In the genomic region with DNA sequence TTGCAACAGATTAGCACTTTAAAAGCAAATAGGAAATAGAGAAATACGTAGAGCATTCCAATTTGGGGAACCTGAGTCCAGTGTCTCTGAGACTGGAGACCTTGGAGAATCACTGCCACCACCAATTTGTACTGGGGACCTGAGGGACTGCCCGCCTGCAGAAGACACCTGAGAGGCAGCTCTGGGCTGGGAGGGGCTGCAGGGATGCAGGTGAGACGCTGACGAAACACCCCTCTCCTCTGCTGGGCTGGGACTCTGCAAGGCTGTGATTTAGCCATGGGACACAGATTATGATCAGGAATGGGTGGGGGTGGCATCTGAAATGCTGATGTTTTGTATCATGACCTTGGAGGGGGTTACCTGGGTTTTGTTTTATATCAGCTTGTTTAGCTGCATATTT, we compare ENCODE assay signal across 21 cellular contexts. TPM values are rescaled to one million over a fixed set of nuclear protein-coding genes. Genes with fewer than 3 reads are reported as not detected.
DNase-seq lines count a peak whose midpoint lies in the region; ATAC-seq and TF ChIP-seq lines count a peak whose summit lies in the region.
"Had no signal": no experiment of that assay in that cellular context is flagged by ENCODE, and none has a peak within 500 bp of the region (broad histone marks: within the 10 kb centered on the region; RNA-seq: fewer than 3 reads in every experiment).

No MANE protein-coding gene starts in this region.

- H3K27ac ChIP-seq in left ventricle myocardium inferior (replicated peaks) (peak overlapping the region; percentile 96), right atrium auricular region (peak overlapping the region; percentile 75 to 95)
- H3K27ac ChIP-seq: BLaER1 treated with 17β-estradiol and CSF1 and Interleukin-3, amounts not matched to agents 10 nM and 100 nM; upper lobe of left lung had no signal

- intact Hi-C loops in left ventricle myocardium inferior (cut with micrococcal nuclease) (loop anchor here (10.0 kb wide), 2 partner anchors 175 to 395 kb away; partner anchors contain the start of gene ABHD12), left cardiac atrium (cut with DNase I) (loop anchor here (10.0 kb wide), 2 partner anchors 195 to 255 kb away; partner anchors contain the start of gene ENTPD6 (in 1 of the 2)), sciatic nerve (cut with DNase I) (loop anchor here (5.0 to 10.0 kb wide), 3 partner anchors 33 to 175 kb away; no protein-coding TSS in a partner anchor)
- intact Hi-C loops in activated T-helper 2 cell treated with anti-CD3 and anti-CD28 coated beads, Interferon-gamma antibody, Interleukin-2, Interleukin-4, amounts not matched to agents 10 μg/mL and 5 μg/mL and 100 μg/mL, durations not matched to agents 14 hours and 24 hours and 36 hours (cut with micrococcal nuclease), result loop anchor here (10.0 kb wide), 1 partner anchor 295 kb away; no protein-coding TSS in a partner anchor

- H3K4me1 ChIP-seq in left ventricle myocardium inferior (peaks cover 65% of the 10 kb centered on the region), right atrium auricular region (peaks cover 0 to 40% of the 10 kb centered on the region in 2 donors)

- DNase-seq in left ventricle myocardium inferior (no peak), left cardiac atrium (no peak), right atrium auricular region (ENCODE audit: low spot score) (peak; percentile 49), sciatic nerve (ENCODE audit: low spot score) (peak; percentile 41), ureter (ENCODE audit: low spot score) (peak; percentile 36), NCI-H2029 (lab: John Stamatoyannopoulos, UW) (no peak), AG08396 (ENCODE audit: low spot score) (no peak)
- no peak for DNase-seq in activated T-helper 2 cell treated with anti-CD3 and anti-CD28 coated beads, Interferon-gamma antibody, Interleukin-2, Interleukin-4, amounts not matched to agents 10 μg/mL and 5 μg/mL and 100 μg/mL, durations not matched to agents 14 hours and 24 hours and 36 hours (ENCODE audit: low spot score)
- DNase-seq: activated CD4-positive, alpha-beta memory T cell treated with anti-CD3 and anti-CD28 coated beads, Interleukin-2, amount 10 ng/mL, durations not matched to agents 7 days and 5 days; activated CD4-positive, CD25-positive, alpha-beta regulatory T cell treated with anti-CD3 and anti-CD28 coated beads, Interleukin-2, amount 50 U/mL, for 72 hours; GDM1; mesenchymal stem cell; NCI-H1694 treated with DMSO at 0.1 percent for 48 hours; T-helper 1 cell had no signal

- H3K9me3 ChIP-seq in left ventricle myocardium inferior (replicated peaks) (no peaks in the 10 kb centered on the region), right atrium auricular region (no peaks in the 10 kb centered on the region)
- H3K9me3 ChIP-seq: Caco-2, upper lobe of left lung had no signal

- H3K27me3 ChIP-seq in left ventricle myocardium inferior (ENCODE audit: low read depth) (no peaks in the 10 kb centered on the region), right atrium auricular region (no peaks in the 10 kb centered on the region)
- H3K27me3 ChIP-seq: BLaER1 treated with 17β-estradiol and CSF1 and Interleukin-3, amounts not matched to agents 10 nM and 100 nM; upper lobe of left lung had no signal

- H3K9me3 Mint-ChIP-seq in activated T-helper 2 cell treated with anti-CD3 and anti-CD28 coated beads, Interferon-gamma antibody, Interleukin-2, Interleukin-4, amounts not matched to agents 10 μg/mL and 5 μg/mL and 100 μg/mL, durations not matched to agents 14 hours and 24 hours and 36 hours, result no peaks in the 10 kb centered on the region
- H3K9me3 Mint-ChIP-seq: activated CD4-positive, alpha-beta memory T cell treated with anti-CD3 and anti-CD28 coated beads, Interleukin-2, amount 10 ng/mL, durations not matched to agents 7 days and 5 days had no signal

- TF ChIP-seq CTCF in left ventricle myocardium inferior (IDR thresholded peaks at IDR 0.05; ENCODE audit: borderline replicate concordance) (no peak), right atrium auricular region (IDR thresholded peaks at IDR 0.05) (no peak)

- H3K4me1 Mint-ChIP-seq in activated T-helper 2 cell treated with anti-CD3 and anti-CD28 coated beads, Interferon-gamma antibody, Interleukin-2, Interleukin-4, amounts not matched to agents 10 μg/mL and 5 μg/mL and 100 μg/mL, durations not matched to agents 14 hours and 24 hours and 36 hours (ENCODE audit: low read depth), result peaks cover 9% of the 10 kb centered on the region

- no peak overlapping the region for H3K27ac Mint-ChIP-seq in activated T-helper 2 cell treated with anti-CD3 and anti-CD28 coated beads, Interferon-gamma antibody, Interleukin-2, Interleukin-4, amounts not matched to agents 10 μg/mL and 5 μg/mL and 100 μg/mL, durations not matched to agents 14 hours and 24 hours and 36 hours
- H3K27ac Mint-ChIP-seq: activated CD4-positive, alpha-beta memory T cell treated with anti-CD3 and anti-CD28 coated beads, Interleukin-2, amount 10 ng/mL, durations not matched to agents 7 days and 5 days had no signal

- ATAC-seq in left cardiac atrium (no peak), sciatic nerve (no peak)

- H3K4me3 ChIP-seq in left ventricle myocardium inferior, result no peak overlapping the region
- no peak overlapping the region for H3K4me3 ChIP-seq in right atrium auricular region
- H3K4me3 ChIP-seq: BLaER1 treated with 17β-estradiol and CSF1 and Interleukin-3, amounts not matched to agents 10 nM and 100 nM; upper lobe of left lung had no signal

- no peak overlapping the region for H3K4me3 Mint-ChIP-seq in activated T-helper 2 cell treated with anti-CD3 and anti-CD28 coated beads, Interferon-gamma antibody, Interleukin-2, Interleukin-4, amounts not matched to agents 10 μg/mL and 5 μg/mL and 100 μg/mL, durations not matched to agents 14 hours and 24 hours and 36 hours (ENCODE audit: low read depth)
- H3K4me3 Mint-ChIP-seq: activated CD4-positive, alpha-beta memory T cell treated with anti-CD3 and anti-CD28 coated beads, Interleukin-2, amount 10 ng/mL, durations not matched to agents 7 days and 5 days had no signal

- H3K36me3 ChIP-seq in left ventricle myocardium inferior (peaks cover 17% of the 10 kb centered on the region), right atrium auricular region (no peaks in the 10 kb centered on the region)

- H3K27me3 Mint-ChIP-seq in activated T-helper 2 cell treated with anti-CD3 and anti-CD28 coated beads, Interferon-gamma antibody, Interleukin-2, Interleukin-4, amounts not matched to agents 10 μg/mL and 5 μg/mL and 100 μg/mL, durations not matched to agents 14 hours and 24 hours and 36 hours (ENCODE audit: low read depth), result peaks cover 32% of the 10 kb centered on the region

- H3K36me3 Mint-ChIP-seq in activated T-helper 2 cell treated with anti-CD3 and anti-CD28 coated beads, Interferon-gamma antibody, Interleukin-2, Interleukin-4, amounts not matched to agents 10 μg/mL and 5 μg/mL and 100 μg/mL, durations not matched to agents 14 hours and 24 hours and 36 hours (ENCODE audit: low read depth), result peaks cover 3% of the 10 kb centered on the region

RNA-seq across cellular contexts. Expression of gene APMAP, which starts 7.0 kb away (rescaled TPM):
- total RNA-seq in left ventricle myocardium inferior (23.8 TPM), left cardiac atrium (10 to 100 TPM; 47.0 to 52.2 TPM), right atrium auricular region (10 to 100 TPM; 30.3 to 30.5 TPM), sciatic nerve (47.3 TPM), ureter (74.0 TPM)
- 48.5 and 48.8 TPM in 2 replicates for total RNA-seq in activated T-helper 2 cell treated with anti-CD3 and anti-CD28 coated beads, Interferon-gamma antibody, Interleukin-2, Interleukin-4, amounts not matched to agents 10 μg/mL and 5 μg/mL and 100 μg/mL, durations not matched to agents 14 hours and 24 hours and 36 hours

RNA-seq across cellular contexts. Expression of gene CST7, which starts 50.5 kb away (rescaled TPM):
- total RNA-seq in left ventricle myocardium inferior, result 0.66 TPM
- total RNA-seq in left cardiac atrium, result 1 to 10 TPM; 1.7 to 2.7 TPM
- total RNA-seq in right atrium auricular region, result 1 to 10 TPM; 2.7 to 3.2 TPM
- total RNA-seq in sciatic nerve, result 6.7 TPM
- 1.6 TPM for total RNA-seq in ureter
- total RNA-seq in activated T-helper 2 cell treated with anti-CD3 and anti-CD28 coated beads, Interferon-gamma antibody, Interleukin-2, Interleukin-4, amounts not matched to agents 10 μg/mL and 5 μg/mL and 100 μg/mL, durations not matched to agents 14 hours and 24 hours and 36 hours, result 115 and 121 TPM in 2 replicates
- total RNA-seq: Caco-2, chondrocyte, H1, LHCN-M2, pulmonary artery endothelial cell had no signal

RNA-seq across cellular contexts. Expression of gene ACSS1, which starts 58.4 kb away (rescaled TPM):
- total RNA-seq in left ventricle myocardium inferior (159 TPM), left cardiac atrium (10 to 100 TPM; 27.9 to 55.0 TPM), right atrium auricular region (10 to 100 TPM; 25.6 to 26.4 TPM), sciatic nerve (27.4 TPM), ureter (33.7 TPM)
- total RNA-seq in activated T-helper 2 cell treated with anti-CD3 and anti-CD28 coated beads, Interferon-gamma antibody, Interleukin-2, Interleukin-4, amounts not matched to agents 10 μg/mL and 5 μg/mL and 100 μg/mL, durations not matched to agents 14 hours and 24 hours and 36 hours, result 15.1 and 15.5 TPM in 2 replicates

Comparison
In these comparisons a context has a peak if more than half of its experiments do, and no peak if none do; other contexts are left out.
1. DNase-seq: peak in right atrium auricular region (single experiment), sciatic nerve (single experiment) and ureter (single experiment); none in left ventricle myocardium inferior (single experiment), left cardiac atrium (single experiment), NCI-H2029 (single experiment), activated T-helper 2 cell treated with anti-CD3 and anti-CD28 coated beads, Interferon-gamma antibody, Interleukin-2, Interleukin-4, amounts not matched to agents 10 μg/mL and 5 μg/mL and 100 μg/mL, durations not matched to agents 14 hours and 24 hours and 36 hours (single experiment) and AG08396 (single experiment).
2. RNA of gene CST7, which starts 50.5 kb away (total RNA-seq): 115 to 121 TPM in activated T-helper 2 cell treated with anti-CD3 and anti-CD28 coated beads, Interferon-gamma antibody, Interleukin-2, Interleukin-4, amounts not matched to agents 10 μg/mL and 5 μg/mL and 100 μg/mL, durations not matched to agents 14 hours and 24 hours and 36 hours; 6.7 TPM in sciatic nerve (single experiment), 2.7 to 3.2 TPM in right atrium auricular region, 1.7 to 2.7 TPM in left cardiac atrium, 1.6 TPM in ureter (single experiment) and 0.66 TPM in left ventricle myocardium inferior (single experiment); every median in the first group is over 10 times any median in the second.